8 cellular contexts compared by ENCODE assay signal in the genomic region with DNA sequence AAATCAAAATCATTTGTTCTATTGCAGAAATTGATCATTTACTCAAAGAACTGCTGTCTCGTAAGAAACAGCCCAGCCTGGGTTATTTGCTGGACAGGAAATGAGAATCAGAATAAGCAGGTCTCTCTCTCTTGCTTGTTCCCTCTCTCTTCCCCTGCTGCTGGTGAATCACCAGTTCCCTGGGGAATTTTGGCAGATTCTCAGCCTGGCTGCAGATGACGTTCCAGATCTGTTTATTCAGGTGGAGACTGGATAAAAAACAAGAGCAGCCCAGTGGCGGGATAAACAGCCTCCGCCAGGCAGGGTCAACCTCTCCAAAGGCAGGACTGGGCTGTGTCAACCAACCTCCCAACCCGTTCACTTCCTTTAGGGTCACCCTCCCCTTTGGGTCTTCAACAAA.
DNase-seq lines count a peak whose midpoint lies in the region; ATAC-seq, FAIRE-seq and TF ChIP-seq lines count a peak whose summit lies in the region.

No MANE protein-coding gene starts in this region.

- no peak overlapping the region for H3K4me3 Mint-ChIP-seq in CD8-positive, alpha-beta memory T cell

- H2AFZ ChIP-seq in H1 (ENCODE audit: low read length) = no peak overlapping the region

- peaks cover 22 to 59% of the 10 kb centered on the region in 2 experiments for H4K20me1 ChIP-seq in H1 (replicated peaks in 1 of 2; ENCODE audit: control insufficient read depth in 1 of 2, insufficient read depth in 2 of 2, low read length in 2 of 2)

- H3K27me3 Mint-ChIP-seq in CD8-positive, alpha-beta memory T cell = no peaks in the 10 kb centered on the region

- peaks cover 0 to 5% (median 0%) of the 10 kb centered on the region in 5 donors for H3K9me3 Mint-ChIP-seq in CD8-positive, alpha-beta memory T cell

- no peak overlapping the region for H3K27ac Mint-ChIP-seq in CD8-positive, alpha-beta memory T cell

- peaks cover 4 to 24% (median 19%) of the 10 kb centered on the region in 3 donors for H3K36me3 Mint-ChIP-seq in CD8-positive, alpha-beta memory T cell

- no peak for TF ChIP-seq EP300 in H1 (IDR thresholded peaks at IDR 0.05; ENCODE audit: borderline replicate concordance in 1 of 2, low read depth in 2 of 2, low read length in 2 of 2)

- no peak overlapping the region for H3K56ac ChIP-seq in H1 (replicated peaks; ENCODE audit: insufficient read length, low read depth, low read length)

- POLR2A ChIA-PET in H1 (lab: Charles Lee; ENCODE audit: partially characterized antibody) = interaction anchor here (1.2 to 1.4 kb wide), 2 partner anchors 14 to 19 kb away, joined by 4 read pairs; no protein-coding TSS in a partner anchor
- POLR2A ChIA-PET in CD8-positive, alpha-beta memory T cell (lab: Charles Lee) = no interaction called here

- no peaks in the 10 kb centered on the region for H3K27me3 ChIP-seq in H1 (replicated peaks in 1 of 4; ENCODE audit: control insufficient read depth in 3 of 4, extremely low read depth in 1 of 4, insufficient read depth in 3 of 4, low read length in 3 of 4)
- H3K27me3 ChIP-seq in CD8-positive, alpha-beta memory T cell (ENCODE audit: insufficient read depth, low read length, poor library complexity, severe bottlenecking) = no peaks in the 10 kb centered on the region

- 83% methylated on average over 5 of the region's 5 CpGs; no CpG with 5 or more reads in 1 of the 2 experiments for WGBS in H1 (ENCODE audit: extremely low coverage in 1 of 2, insufficient coverage in 1 of 2, insufficient read length in 1 of 2, insufficient replicate concordance in 2 of 2, low coverage in 1 of 2, low lambda C conversion rate in 2 of 2, missing lambda C conversion rate in 1 of 2), 2 experiments

- TF ChIP-seq RAD21 in H1 (IDR thresholded peaks at IDR 0.05 in 1 of 2, conservative IDR thresholded peaks at IDR 0.05 in 1 of 2; ENCODE audit: low read depth in 2 of 2, low read length in 2 of 2) = no peak

- no peak for TF ChIP-seq POLR2A in H1 (IDR thresholded peaks at IDR 0.05; ENCODE audit: control extremely low read depth in 1 of 2, low read depth in 2 of 2, low read length in 2 of 2)

- no peak overlapping the region for H2BK120ac ChIP-seq in H1 (replicated peaks; ENCODE audit: low read depth, low read length)

- H3K4ac ChIP-seq in H1 (replicated peaks; ENCODE audit: insufficient read length, low read depth, low read length) = no peak overlapping the region

- ATAC-seq in HG02970 (IDR thresholded peaks at IDR 0.05; ENCODE audit: low FRiP score, unreplicated experiment) (no peak), GM19397 (IDR thresholded peaks at IDR 0.05; ENCODE audit: unreplicated experiment) (no peak)

- no peak overlapping the region for H3K14ac ChIP-seq in H1 (ENCODE audit: insufficient read length)

- peak overlapping the region; percentile 45; the same call in 1 of the 2 replicates for H2BK5ac ChIP-seq in H1 (ENCODE audit: low read depth, low read length)

- no peak overlapping the region for H4K91ac ChIP-seq in H1 (replicated peaks; ENCODE audit: insufficient read length, low read length)

- H3K4me3 ChIP-seq in H1 (ENCODE audit: extremely low read depth in 1 of 4, insufficient read depth in 2 of 4, low read depth in 3 of 4, low read length in 4 of 4) = no peak overlapping the region
- no peak overlapping the region for H3K4me3 ChIP-seq in CD8-positive, alpha-beta memory T cell (ENCODE audit: low read length)

- peak; percentile 98 for DNase-seq in EL
- DNase-seq in NCI-H526 (lab: John Stamatoyannopoulos, UW) = peak; percentile 76 to 85
- DNase-seq in H1 (ENCODE audit: low read depth in 1 of 2, low spot score in 2 of 2) = no peak
- peak; percentile 85 for DNase-seq in mucosa of gallbladder (ENCODE audit: low spot score)
- no peak for DNase-seq in CD8-positive, alpha-beta memory T cell
- no peak for DNase-seq in OCI-M2 (lab: John Stamatoyannopoulos, UW; ENCODE audit: unreplicated experiment)

- H3K9me3 ChIP-seq in H1 (ENCODE audit: insufficient read depth in 2 of 2, low read depth in 1 of 2, low read length in 1 of 2) = peaks cover under 1 to 5% of the 10 kb centered on the region in 2 experiments; a peak in 1 of 4 replicates
- no peaks in the 10 kb centered on the region for H3K9me3 ChIP-seq in CD8-positive, alpha-beta memory T cell (ENCODE audit: low read length)

- TF ChIP-seq CTCF in H1 (IDR thresholded peaks at IDR 0.05; ENCODE audit: control extremely low read depth in 1 of 3, insufficient read depth in 1 of 3, low read depth in 1 of 3, low read length in 3 of 3) = no peak

- no peak for FAIRE-seq in H1 (lab: Jason Lieb, UNC)

- peaks cover 43 to 81% (median 77%) of the 10 kb centered on the region in 3 donors for H3K4me1 Mint-ChIP-seq in CD8-positive, alpha-beta memory T cell

- no peak overlapping the region for H4K8ac ChIP-seq in H1 (ENCODE audit: extremely low read depth, insufficient read depth, low read length)

- peaks cover 0 to 16% (median 3%) of the 10 kb centered on the region in 4 experiments; a peak in 5 of 8 replicates for H3K36me3 ChIP-seq in H1 (ENCODE audit: control insufficient read depth in 2 of 4, insufficient read depth in 4 of 4, low read length in 3 of 4)
- no peaks in the 10 kb centered on the region for H3K36me3 ChIP-seq in CD8-positive, alpha-beta memory T cell (ENCODE audit: insufficient read depth, low read length)

- no peak overlapping the region; the same call in 1 of the 2 replicates for H2AK5ac ChIP-seq in H1 (ENCODE audit: low read depth, low read length)

- H2BK15ac ChIP-seq in H1 (ENCODE audit: low read length) = no peak overlapping the region

- H3K79me2 ChIP-seq in H1 (ENCODE audit: control insufficient read depth in 1 of 2, insufficient read depth in 2 of 2, low read length in 2 of 2) = peaks cover 12 to 100% of the 10 kb centered on the region in 2 experiments

- CTCF ChIA-PET in H1 (lab: Charles Lee; ENCODE audit: partially characterized antibody) = interaction anchor here (0.9 to 1.3 kb wide), 5 partner anchors 10 to 105 kb away, joined by 3 to 7 read pairs (median 3); no protein-coding TSS in a partner anchor
- CTCF ChIA-PET in CD8-positive, alpha-beta memory T cell (lab: Charles Lee) = no interaction called here

- H3K23me2 ChIP-seq in H1 (ENCODE audit: low read depth, low read length) = no peaks in the 10 kb centered on the region

- no peak overlapping the region for H3K18ac ChIP-seq in H1 (ENCODE audit: extremely low read depth, low read length)

- no peak overlapping the region for H3K4me2 ChIP-seq in H1 (ENCODE audit: insufficient read depth in 1 of 2, low read depth in 2 of 2, low read length in 2 of 2)

- peaks cover 0 to 24% (median 21%) of the 10 kb centered on the region in 4 experiments; a peak in 6 of 7 replicates for H3K4me1 ChIP-seq in H1 (replicated peaks in 1 of 4; ENCODE audit: control insufficient read depth in 3 of 4, insufficient read depth in 4 of 4, low read length in 3 of 4)
- peaks cover 6% of the 10 kb centered on the region for H3K4me1 ChIP-seq in CD8-positive, alpha-beta memory T cell (ENCODE audit: insufficient read depth, low read length)

- no peak overlapping the region for H3K9ac ChIP-seq in H1 (replicated peaks in 1 of 4; ENCODE audit: extremely low read depth in 1 of 4, low read depth in 3 of 4, low read length in 3 of 4)

- H3K23ac ChIP-seq in H1 (ENCODE audit: insufficient read length) = no peak overlapping the region

- H4K5ac ChIP-seq in H1 (ENCODE audit: insufficient read length, low read depth, low read length) = no peak overlapping the region

- H2BK12ac ChIP-seq in H1 (ENCODE audit: low read depth, low read length) = no peak overlapping the region

- H3K79me1 ChIP-seq in H1 (ENCODE audit: low read depth, low read length) = peaks cover 27% of the 10 kb centered on the region

- H2BK20ac ChIP-seq in H1 (ENCODE audit: low read length) = no peak overlapping the region

- no peak overlapping the region for H3K27ac ChIP-seq in H1 (ENCODE audit: low read depth, low read length)
- no peak overlapping the region for H3K27ac ChIP-seq in CD8-positive, alpha-beta memory T cell (ENCODE audit: low read depth, low read length)

TF ChIP-seq in H1, 55 proteins besides CTCF, POLR2A, EP300 and RAD21:
- TF ChIP-seq ASH2L (IDR thresholded peaks at IDR 0.05; ENCODE audit: low read length) (no peak), RFX5 (IDR thresholded peaks at IDR 0.05; ENCODE audit: borderline replicate concordance, low read depth, low read length) (peak; percentile 28; the same call in 1 of the 2 replicates)

Comparison
In these comparisons a context has a peak if more than half of its experiments do, and no peak if none do; other contexts are left out.
1. DNase-seq: peak in EL (single experiment), NCI-H526 (2 of 2) and mucosa of gallbladder (single experiment); none in H1 (0 of 2), CD8-positive, alpha-beta memory T cell (0 of 5) and OCI-M2 (single experiment).